Comparison of ENCODE assay signal across 16 cellular contexts in genomic region chr2:231660860-231661259, GRCh38. TPM values are rescaled to one million over a fixed set of nuclear protein-coding genes. Genes with fewer than 3 reads are reported as not detected.
DNase-seq lines count a peak whose midpoint lies in the region; ATAC-seq, FAIRE-seq and TF ChIP-seq lines count a peak whose summit lies in the region.
"Had no signal": no experiment of that assay in that cellular context is flagged by ENCODE, and none has a peak within 500 bp of the region (broad histone marks: within the 10 kb centered on the region; RNA-seq: fewer than 3 reads in every experiment).

No MANE protein-coding gene starts in this region.

- TF ChIP-seq EP300 in K562 (IDR thresholded peaks at IDR 0.05; ENCODE audit: low read length) (no peak), esophagus muscularis mucosa (IDR thresholded peaks at IDR 0.05) (no peak)

- FAIRE-seq in K562 (lab: Jason Lieb, UNC), result peak; percentile 62

- H2AFZ ChIP-seq in GM23338 (peak overlapping the region; percentile 47; the same call in 1 of the 2 replicates), K562 (ENCODE audit: low read depth, low read length) (peak overlapping the region; percentile 79)

- no peaks in the 10 kb centered on the region for H3K27me3 ChIP-seq in CD4-positive, CD25-positive, alpha-beta regulatory T cell (ENCODE audit: control insufficient read depth, insufficient read depth, low read length)
- H3K27me3 ChIP-seq in GM23338 (ENCODE audit: insufficient read depth), result peaks cover 4% of the 10 kb centered on the region; the same call in 1 of the 2 replicates
- peaks cover 0 to under 1% of the 10 kb centered on the region in 2 experiments; a peak in 1 of 5 replicates for H3K27me3 ChIP-seq in K562 (ENCODE audit: control insufficient read depth in 2 of 2, insufficient read depth in 2 of 2, low read length in 2 of 2)
- H3K27me3 ChIP-seq in esophagus muscularis mucosa, result no peaks in the 10 kb centered on the region
- H3K27me3 ChIP-seq in Peyer's patch, result no peaks in the 10 kb centered on the region

- no peaks in the 10 kb centered on the region for H4K20me1 ChIP-seq in GM23338 (replicated peaks; ENCODE audit: insufficient read depth)
- no peaks in the 10 kb centered on the region for H4K20me1 ChIP-seq in K562 (replicated peaks; ENCODE audit: control insufficient read depth, insufficient read depth, low read length)

- TF ChIP-seq POLR2A in K562 (conservative IDR thresholded peaks at IDR 0.05), result no peak
- TF ChIP-seq POLR2A in esophagus muscularis mucosa (IDR thresholded peaks at IDR 0.05; ENCODE audit: low read depth), result no peak
- TF ChIP-seq POLR2A in Peyer's patch (IDR thresholded peaks at IDR 0.05), result no peak

- peak overlapping the region; percentile 98 for H3K27ac Mint-ChIP-seq in CD4-positive, CD25-positive, alpha-beta regulatory T cell
- H3K27ac Mint-ChIP-seq in GM23338, result no peak overlapping the region
- H3K27ac Mint-ChIP-seq in naive thymus-derived CD8-positive, alpha-beta T cell, result peak overlapping the region; percentile 69 to 99 (median 96)

- peaks cover 0 to 31% (median 17%) of the 10 kb centered on the region in 4 donors for H3K4me1 Mint-ChIP-seq in CD4-positive, CD25-positive, alpha-beta regulatory T cell
- peaks cover 28% of the 10 kb centered on the region for H3K4me1 Mint-ChIP-seq in GM23338
- H3K4me1 Mint-ChIP-seq in naive thymus-derived CD8-positive, alpha-beta T cell, result peaks cover 6 to 33% (median 17%) of the 10 kb centered on the region in 4 donors

- CTCF ChIA-PET in K562 (lab: Yijun Ruan, JAX; ENCODE audit: low intra/inter-chr PET ratio), result no interaction called here

- H3F3A ChIP-seq in GM23338 (replicated peaks; ENCODE audit: low read depth), result peaks cover 33% of the 10 kb centered on the region

- no peak for TF ChIP-seq RAD21 in K562 (CRISPR knock-in tag; conservative IDR thresholded peaks at IDR 0.05 in 1 of 2, IDR thresholded peaks at IDR 0.05 in 1 of 2)

- H3K4me1 ChIP-seq in CD4-positive, CD25-positive, alpha-beta regulatory T cell (ENCODE audit: control insufficient read depth, insufficient read depth, low read length, poor library complexity, severe bottlenecking), result peaks cover 17% of the 10 kb centered on the region
- peaks cover 28% of the 10 kb centered on the region for H3K4me1 ChIP-seq in GM23338 (ENCODE audit: insufficient read depth)
- peaks cover 22 to 34% of the 10 kb centered on the region in 2 experiments; a peak in 4 of 5 replicates for H3K4me1 ChIP-seq in K562 (replicated peaks in 1 of 2; ENCODE audit: control insufficient read depth in 2 of 2, insufficient read depth in 2 of 2, low read length in 2 of 2)
- peaks cover 22 to 32% (median 27%) of the 10 kb centered on the region in 4 donors for H3K4me1 ChIP-seq in esophagus muscularis mucosa
- peaks cover 0 to 17% (median 4%) of the 10 kb centered on the region in 4 donors for H3K4me1 ChIP-seq in Peyer's patch

- H3K36me3 Mint-ChIP-seq in CD4-positive, CD25-positive, alpha-beta regulatory T cell, result no peaks in the 10 kb centered on the region
- peaks cover 3% of the 10 kb centered on the region; the same call in 1 of the 3 replicates for H3K36me3 Mint-ChIP-seq in GM23338 (ENCODE audit: low read depth)
- peaks cover 0 to 4% (median 0%) of the 10 kb centered on the region in 3 donors for H3K36me3 Mint-ChIP-seq in naive thymus-derived CD8-positive, alpha-beta T cell

- H3K9me1 ChIP-seq in K562 (ENCODE audit: control insufficient read depth, insufficient read depth, low read length), result no peaks in the 10 kb centered on the region

- H3K36me3 ChIP-seq in CD4-positive, CD25-positive, alpha-beta regulatory T cell (ENCODE audit: control insufficient read depth, insufficient read depth, low read length), result no peaks in the 10 kb centered on the region
- no peaks in the 10 kb centered on the region for H3K36me3 ChIP-seq in GM23338 (ENCODE audit: insufficient read depth)
- no peaks in the 10 kb centered on the region for H3K36me3 ChIP-seq in K562 (ENCODE audit: control insufficient read depth, insufficient read depth, low read length)
- H3K36me3 ChIP-seq in esophagus muscularis mucosa, result no peaks in the 10 kb centered on the region
- no peaks in the 10 kb centered on the region for H3K36me3 ChIP-seq in Peyer's patch

- peak overlapping the region; percentile 95 for H3K27ac ChIP-seq in CD4-positive, CD25-positive, alpha-beta regulatory T cell (ENCODE audit: insufficient read depth, low read length, poor library complexity, severe bottlenecking)
- H3K27ac ChIP-seq in GM23338 (ENCODE audit: low read depth) (no peak overlapping the region), K562 (ENCODE audit: extremely low read depth, low read depth, low read length) (no peak overlapping the region), esophagus muscularis mucosa (replicated peaks in 1 of 4) (peak overlapping the region in 1 of 4 donors; percentile 99), Peyer's patch (no peak overlapping the region)

- H3K9ac ChIP-seq in K562 (ENCODE audit: insufficient read depth in 1 of 2, low read depth in 2 of 2, low read length in 2 of 2), result no peak overlapping the region

- H3K9me3 Mint-ChIP-seq in CD4-positive, CD25-positive, alpha-beta regulatory T cell, result peaks cover 0 to 4% (median 0%) of the 10 kb centered on the region in 7 donors
- peaks cover 7% of the 10 kb centered on the region; the same call in 1 of the 3 replicates for H3K9me3 Mint-ChIP-seq in GM23338
- H3K9me3 Mint-ChIP-seq in naive thymus-derived CD8-positive, alpha-beta T cell, result no peaks in the 10 kb centered on the region

- no TSS peak for BruUV-seq in K562 (replicated peaks; lab: Mats Ljungman, UMichigan)

- peaks cover 9% of the 10 kb centered on the region for H3K27me3 Mint-ChIP-seq in CD4-positive, CD25-positive, alpha-beta regulatory T cell
- H3K27me3 Mint-ChIP-seq in GM23338 (ENCODE audit: insufficient read depth, low read depth, poor library complexity), result peaks cover 30% of the 10 kb centered on the region
- no peaks in the 10 kb centered on the region for H3K27me3 Mint-ChIP-seq in naive thymus-derived CD8-positive, alpha-beta T cell

- H3K79me2 ChIP-seq in GM23338 (replicated peaks; ENCODE audit: insufficient read depth), result no peaks in the 10 kb centered on the region
- no peaks in the 10 kb centered on the region for H3K79me2 ChIP-seq in K562 (ENCODE audit: control insufficient read depth, insufficient read depth, low read length)

- no peaks in the 10 kb centered on the region for H3K9me3 ChIP-seq in CD4-positive, CD25-positive, alpha-beta regulatory T cell (ENCODE audit: control insufficient read depth in 2 of 2, low read length in 2 of 2)
- H3K9me3 ChIP-seq in K562 (replicated peaks; ENCODE audit: control insufficient read depth, insufficient read depth, low read depth, low read length) (no peaks in the 10 kb centered on the region), esophagus muscularis mucosa (no peaks in the 10 kb centered on the region), Peyer's patch (no peaks in the 10 kb centered on the region)

- DNase-seq in CD4-positive, CD25-positive, alpha-beta regulatory T cell, result no peak
- DNase-seq in GM23338 (ENCODE audit: low spot score) (no peak), K562 (ENCODE audit: extremely low read depth in 1 of 4, low spot score in 3 of 4) (no peak), esophagus muscularis mucosa (ENCODE audit: extremely low spot score) (no peak), Peyer's patch (no peak)
- DNase-seq in naive thymus-derived CD8-positive, alpha-beta T cell, result no peak
- DNase-seq: activated gamma-delta T cell; NCI-H1105 treated with DMSO at 0.1 percent for 48 hours; NK-92 treated with Interleukin-12 subunit alpha and Interleukin-12 subunit beta, amount 100 ng/mL, for 24 hours; occipital lobe; stimulated activated CD4-positive, alpha-beta T cell treated with anti-CD3 and anti-CD28 coated beads, Interleukin-4, amount 100 ng/mL, for 1 hour; T-helper 9 cell had no signal

- intact Hi-C loops in K562 (cut with micrococcal nuclease), result no loop called here
- intact Hi-C loops in esophagus muscularis mucosa (cut with DNase I), result no loop called here

- H3K4me2 ChIP-seq in GM23338, result no peak overlapping the region
- no peak overlapping the region for H3K4me2 ChIP-seq in K562 (ENCODE audit: insufficient read depth, low read length)

- no peaks in the 10 kb centered on the region for H3K9me2 ChIP-seq in GM23338 (ENCODE audit: insufficient read depth)

- TF ChIP-seq CTCF in GM23338 (conservative IDR thresholded peaks at IDR 0.05; ENCODE audit: low read depth in 2 of 2) (no peak), K562 (IDR thresholded peaks at IDR 0.05 in 2 of 3, conservative IDR thresholded peaks at IDR 0.05 in 1 of 3; ENCODE audit: insufficient read depth in 2 of 3, low read depth in 1 of 3, low read length in 3 of 3) (no peak), esophagus muscularis mucosa (IDR thresholded peaks at IDR 0.05) (no peak), Peyer's patch (IDR thresholded peaks at IDR 0.05) (no peak)

- no peak overlapping the region for H3K4me3 ChIP-seq in CD4-positive, CD25-positive, alpha-beta regulatory T cell (ENCODE audit: low read depth, low read length)
- no peak overlapping the region for H3K4me3 ChIP-seq in GM23338
- H3K4me3 ChIP-seq in K562, result no peak overlapping the region
- H3K4me3 ChIP-seq in esophagus muscularis mucosa, result no peak overlapping the region
- no peak overlapping the region for H3K4me3 ChIP-seq in Peyer's patch
- H3K4me3 ChIP-seq: lung had no signal

- no peak for ATAC-seq in CD4-positive, CD25-positive, alpha-beta regulatory T cell (ENCODE audit: low read depth in 2 of 2)
- no peak for ATAC-seq in GM23338
- no peak for ATAC-seq in K562
- ATAC-seq in naive thymus-derived CD8-positive, alpha-beta T cell, result no peak
- ATAC-seq in GM21529 (IDR thresholded peaks at IDR 0.05; ENCODE audit: unreplicated experiment), result no peak
- ATAC-seq in HG02763 (IDR thresholded peaks at IDR 0.05; ENCODE audit: unreplicated experiment), result no peak
- ATAC-seq: Right ventricle myocardium inferior had no signal

- in situ Hi-C loops in K562 (cut with MboI), result no loop called here

- 46% methylated on average over 8 of the region's 8 CpGs for WGBS in K562 (ENCODE audit: insufficient coverage, low coverage, missing lambda C conversion rate)
- WGBS in esophagus muscularis mucosa, result 88% methylated on average over 8 of the region's 8 CpGs

- POLR2A ChIA-PET in K562 (lab: Yijun Ruan, JAX), result interaction anchor here (1.1 kb wide), 1 partner anchor 54 kb away, joined by 3 read pairs; no protein-coding TSS in a partner anchor
- POLR2A ChIA-PET in naive thymus-derived CD8-positive, alpha-beta T cell (lab: Charles Lee), result interaction anchor here (1.2 to 6.1 kb wide), 7 partner anchors 13 to 300 kb away, joined by 3 to 158 read pairs (median 20); partner anchors contain the start of genes NCL and PTMA

- H3K4me3 Mint-ChIP-seq in CD4-positive, CD25-positive, alpha-beta regulatory T cell, result peak overlapping the region; percentile 13 to 88 (median 86)
- H3K4me3 Mint-ChIP-seq in GM23338, result no peak overlapping the region
- peak overlapping the region in 6 of 10 donors; percentile 18 to 87 (median 82) for H3K4me3 Mint-ChIP-seq in naive thymus-derived CD8-positive, alpha-beta T cell

RNA-seq across cellular contexts. Expression of gene PTMA, which starts 47.5 kb away (rescaled TPM):
- total RNA-seq in CD4-positive, CD25-positive, alpha-beta regulatory T cell, result 1,458 TPM
- polyA plus RNA-seq in CD4-positive, CD25-positive, alpha-beta regulatory T cell, result 1,000 to 10,000 TPM; 1,762 to 2,131 (median 2,045) TPM
- 1,861 and 2,007 TPM in 2 replicates for total RNA-seq in GM23338 (2014; rRNA removed; shearing (Covaris generic))
- polyA plus RNA-seq in GM23338 (2016; fragmentation: Nextera tagmentation; extraction: Ambion mirVana), result 8,990 and 10,188 TPM in 2 replicates
- total RNA-seq in K562 (2011; cell fraction: chromatin; rRNA removed; ENCODE audit: low replicate concordance), result 105 and 138 TPM in 2 replicates
- total RNA-seq in K562 (2011; cell fraction: nucleolus; rRNA removed), result 82.0 and 91.6 TPM in 2 replicates
- total RNA-seq in K562 (2011; cell fraction: nucleoplasm; rRNA removed), result 112 and 117 TPM in 2 replicates
- total RNA-seq in K562 (2014; rRNA removed), result 1,354 and 1,439 TPM in 2 replicates
- total RNA-seq in K562 (2014; rRNA removed; fragmentation: Illumina TruSeq; extraction: Trizol), result 1,578 and 1,698 TPM in 2 replicates
- total RNA-seq in K562 (2015; rRNA removed; fragmentation: Illumina TruSeq; extraction: Trizol), result 1,925 and 1,943 TPM in 2 replicates
- total RNA-seq in K562 (2021), result 1,166 and 1,193 TPM in 2 replicates
- 323 and 429 TPM in 2 replicates for polyA plus RNA-seq in K562 (2011; rRNA removed)
- 269 and 283 TPM in 2 replicates for polyA plus RNA-seq in K562 (2011; cell fraction: cytosol; rRNA removed)
- 236 and 242 TPM in 2 replicates for polyA plus RNA-seq in K562 (2011; cell fraction: nucleus; rRNA removed)
- 643 and 1,309 TPM in 2 replicates for polyA plus RNA-seq in K562 (2012)
- 2,277 and 2,322 TPM in 2 replicates for polyA plus RNA-seq in K562 (2014; fragmentation: Illumina TruSeq; extraction: Trizol)
- polyA plus RNA-seq in K562 (2014; fragmentation: Nextera tagmentation; extraction: Ambion mirVana), result 1,000 to 10,000 TPM; 1,265 to 1,905 TPM
- polyA plus RNA-seq in K562 (2014; rRNA removed), result 1,557 and 1,903 TPM in 2 replicates
- 500 and 593 TPM in 2 replicates for polyA minus RNA-seq in K562 (2011; rRNA and poly(A)+ RNA removed)
- 402 and 486 TPM in 2 replicates for polyA minus RNA-seq in K562 (2011; cell fraction: cytosol; rRNA and poly(A)+ RNA removed)
- 80.0 and 144 TPM in 2 replicates for polyA minus RNA-seq in K562 (2011; cell fraction: nucleus; rRNA and poly(A)+ RNA removed)
- total RNA-seq in naive thymus-derived CD8-positive, alpha-beta T cell, result 1,000 to 10,000 TPM; 1,008 to 1,051 TPM
- polyA plus RNA-seq in naive thymus-derived CD8-positive, alpha-beta T cell, result 1,000 to 10,000 TPM; 1,851 to 2,224 (median 2,052) TPM
- 100 to 1,000 TPM; 571 to 894 (median 806) TPM for total RNA-seq in esophagus muscularis mucosa
- total RNA-seq in Peyer's patch, result 1,000 to 10,000 TPM in 1 of 4 donors, 100 to 1,000 TPM in 3; 316 to 1,049 (median 353) TPM
